ENCODE assay signal across 13 cellular contexts in genomic region chr4:139916041-139916440, GRCh38.
"Had no signal": no experiment of that assay in that cellular context is flagged by ENCODE, and none has a peak within 500 bp of the region (broad histone marks: within the 10 kb centered on the region; RNA-seq: fewer than 3 reads in every experiment).

No MANE protein-coding gene starts in this region.

- H3K4me1 ChIP-seq: colonic mucosa had no signal

- H3K4me1 Mint-ChIP-seq: activated CD4-positive, alpha-beta memory T cell treated with anti-CD3 and anti-CD28 coated beads, Interleukin-2, amount 10 ng/mL, durations not matched to agents 7 days and 5 days; activated CD4-positive, alpha-beta T cell treated with anti-CD3 and anti-CD28 coated beads for 36 hours; activated naive CD8-positive, alpha-beta T cell treated with anti-CD3 and anti-CD28 coated beads, Interleukin-2, amount 10 ng/mL, durations not matched to agents 7 days and 5 days had no signal

- ATAC-seq: activated CD4-positive, alpha-beta T cell treated with anti-CD3 and anti-CD28 coated beads for 36 hours; left lung had no signal

- H3K27ac ChIP-seq: colonic mucosa, left lung, SJCRH30, skin epidermis had no signal

- H3K36me3 ChIP-seq: colonic mucosa, left lung, SJCRH30, tibial nerve had no signal

- H3K9me3 Mint-ChIP-seq: activated CD4-positive, alpha-beta memory T cell treated with anti-CD3 and anti-CD28 coated beads, Interleukin-2, amount 10 ng/mL, durations not matched to agents 7 days and 5 days; activated naive CD8-positive, alpha-beta T cell treated with anti-CD3 and anti-CD28 coated beads, Interleukin-2, amount 10 ng/mL, durations not matched to agents 7 days and 5 days; nephron progenitor cell had no signal

- H3K27me3 Mint-ChIP-seq: activated CD4-positive, alpha-beta T cell treated with anti-CD3 and anti-CD28 coated beads for 36 hours had no signal

- H3K27me3 ChIP-seq: colonic mucosa, left lung, SJCRH30, tibial nerve had no signal

- H3K27ac Mint-ChIP-seq: activated CD4-positive, alpha-beta memory T cell treated with anti-CD3 and anti-CD28 coated beads, Interleukin-2, amount 10 ng/mL, durations not matched to agents 7 days and 5 days; activated CD4-positive, alpha-beta T cell treated with anti-CD3 and anti-CD28 coated beads for 36 hours; activated naive CD8-positive, alpha-beta T cell treated with anti-CD3 and anti-CD28 coated beads, Interleukin-2, amount 10 ng/mL, durations not matched to agents 7 days and 5 days; nephron progenitor cell had no signal

- H3K4me3 ChIP-seq: colonic mucosa, left lung, SJCRH30, skin epidermis, tibial nerve had no signal

- DNase-seq: activated CD4-positive, alpha-beta memory T cell treated with anti-CD3 and anti-CD28 coated beads, Interleukin-2, amount 10 ng/mL, durations not matched to agents 7 days and 5 days; activated CD4-positive, alpha-beta T cell treated with anti-CD3 and anti-CD28 coated beads for 36 hours; activated naive CD8-positive, alpha-beta T cell treated with anti-CD3 and anti-CD28 coated beads, Interleukin-2, amount 10 ng/mL, durations not matched to agents 7 days and 5 days; activated T-cell treated with anti-CD3 and anti-CD28 coated beads, Interleukin-2, amount 50 U/mL, for 48 hours; anterior cingulate cortex; colonic mucosa; left lung; mesenchymal stem cell; nephron progenitor cell; SJCRH30; T-helper 9 cell had no signal

- H3K9me3 ChIP-seq: colonic mucosa, left lung, SJCRH30, tibial nerve had no signal

- H3K4me3 Mint-ChIP-seq: activated CD4-positive, alpha-beta memory T cell treated with anti-CD3 and anti-CD28 coated beads, Interleukin-2, amount 10 ng/mL, durations not matched to agents 7 days and 5 days; activated CD4-positive, alpha-beta T cell treated with anti-CD3 and anti-CD28 coated beads for 36 hours; activated naive CD8-positive, alpha-beta T cell treated with anti-CD3 and anti-CD28 coated beads, Interleukin-2, amount 10 ng/mL, durations not matched to agents 7 days and 5 days; nephron progenitor cell had no signal
